In the genomic region with DNA sequence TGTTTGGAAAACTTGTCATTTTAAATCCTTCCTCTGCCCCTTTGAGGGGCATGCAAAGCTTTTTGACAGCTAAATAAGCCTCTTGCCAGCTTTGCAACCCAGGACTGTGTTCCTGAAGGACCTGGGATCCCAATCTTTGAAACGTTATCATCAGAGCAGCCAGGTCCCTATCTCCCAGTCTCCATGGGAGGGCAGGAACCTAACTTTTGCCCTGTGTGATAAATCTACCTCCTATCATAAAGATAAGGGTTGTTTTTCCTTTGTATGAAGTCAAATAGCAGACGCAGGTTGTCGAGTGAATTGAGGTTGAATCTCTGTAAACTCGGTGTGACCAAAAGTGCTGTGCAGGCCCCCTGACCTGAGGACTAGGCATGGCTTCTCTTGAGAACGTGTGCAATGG, we compare ENCODE assay signal across 18 cellular contexts. TPM values are rescaled to one million over a fixed set of nuclear protein-coding genes. Genes with fewer than 3 reads are reported as not detected.
A peak's percentile ranks its signal among the peaks of the same experiment; 100 is the strongest.
DNase-seq lines count a peak whose midpoint lies in the region; ATAC-seq, FAIRE-seq and TF ChIP-seq lines count a peak whose summit lies in the region.
"Had no signal": no experiment of that assay in that cellular context is flagged by ENCODE, and none has a peak within 500 bp of the region (broad histone marks: within the 10 kb centered on the region; RNA-seq: fewer than 3 reads in every experiment).

No MANE protein-coding gene starts in this region.

- no peak for FAIRE-seq in K562 (lab: Jason Lieb, UNC)
- no peak for FAIRE-seq in small intestine (lab: Jason Lieb, UNC)
- no peak for FAIRE-seq in kidney (lab: Jason Lieb, UNC)
- FAIRE-seq: GM12892, H1 had no signal

- H3K27me3 ChIP-seq in K562 (ENCODE audit: control insufficient read depth in 2 of 2, insufficient read depth in 2 of 2, low read length in 2 of 2) (peaks cover 2 to 10% of the 10 kb centered on the region in 2 experiments; a peak in 2 of 5 replicates), mesendoderm (ENCODE audit: insufficient read depth, low read length, poor library complexity) (no peaks in the 10 kb centered on the region), small intestine (ENCODE audit: control insufficient read depth in 2 of 2, insufficient read depth in 2 of 2, low read length in 2 of 2) (no peaks in the 10 kb centered on the region), GM23248 (replicated peaks; ENCODE audit: insufficient read depth) (peaks cover 3% of the 10 kb centered on the region; the same call in 1 of the 2 replicates)
- H3K27me3 ChIP-seq: BLaER1 had no signal

- H3K4ac ChIP-seq in mesendoderm (ENCODE audit: low read depth, low read length), result no peak overlapping the region

- H3K9me3 ChIP-seq in K562 (replicated peaks; ENCODE audit: control insufficient read depth, insufficient read depth, low read depth, low read length) (no peaks in the 10 kb centered on the region), small intestine (ENCODE audit: control insufficient read depth, low read depth) (no peaks in the 10 kb centered on the region), GM23248 (ENCODE audit: low read depth) (no peaks in the 10 kb centered on the region), kidney (ENCODE audit: control insufficient read depth in 1 of 2, low read length in 2 of 2) (no peaks in the 10 kb centered on the region)
- H3K9me3 ChIP-seq: BLaER1 had no signal

- no peaks in the 10 kb centered on the region for H3K9me1 ChIP-seq in K562 (ENCODE audit: control insufficient read depth, insufficient read depth, low read length)

- H2BK15ac ChIP-seq in mesendoderm (replicated peaks; ENCODE audit: low read depth), result no peak overlapping the region

- H3K36me3 ChIP-seq in K562 (ENCODE audit: control insufficient read depth, insufficient read depth, low read length), result no peaks in the 10 kb centered on the region
- no peaks in the 10 kb centered on the region for H3K36me3 ChIP-seq in mesendoderm (ENCODE audit: control insufficient read depth, insufficient read depth, low read length)
- H3K36me3 ChIP-seq in small intestine (ENCODE audit: control insufficient read depth in 2 of 2, insufficient read depth in 2 of 2, low read length in 2 of 2), result no peaks in the 10 kb centered on the region
- H3K36me3 ChIP-seq in GM23248 (ENCODE audit: low read depth), result no peaks in the 10 kb centered on the region
- H3K36me3 ChIP-seq in kidney (ENCODE audit: control insufficient read depth in 1 of 2, insufficient read depth in 2 of 2, low read length in 2 of 2), result no peaks in the 10 kb centered on the region
- H3K36me3 ChIP-seq: BLaER1 had no signal

- intact Hi-C loops in K562 (cut with micrococcal nuclease) (no loop called here), kidney (cut with DNase I) (no loop called here)

- no peak overlapping the region for H2AK5ac ChIP-seq in mesendoderm (ENCODE audit: low read length)

- H3K79me2 ChIP-seq in K562 (ENCODE audit: control insufficient read depth, insufficient read depth, low read length), result no peaks in the 10 kb centered on the region
- no peaks in the 10 kb centered on the region for H3K79me2 ChIP-seq in mesendoderm (ENCODE audit: control insufficient read depth, insufficient read depth, low read length)
- no peaks in the 10 kb centered on the region for H3K79me2 ChIP-seq in GM23248 (ENCODE audit: insufficient read depth)

- no peak overlapping the region for H3K23ac ChIP-seq in mesendoderm (ENCODE audit: low read length)

- H2BK5ac ChIP-seq in mesendoderm (ENCODE audit: low read length), result no peak overlapping the region

- no peak overlapping the region for H3K9ac ChIP-seq in K562 (ENCODE audit: insufficient read depth in 1 of 2, low read depth in 2 of 2, low read length in 2 of 2)
- no peak overlapping the region for H3K9ac ChIP-seq in mesendoderm (ENCODE audit: low read length)
- H3K9ac ChIP-seq in GM23248, result no peak overlapping the region
- no peak overlapping the region for H3K9ac ChIP-seq in kidney (ENCODE audit: low read length in 2 of 2)
- H3K9ac ChIP-seq: BLaER1 had no signal

- H3K4me3 ChIP-seq in K562 (no peak overlapping the region), mesendoderm (ENCODE audit: low read length) (no peak overlapping the region), small intestine (ENCODE audit: low read depth in 1 of 2, low read length in 2 of 2) (no peak overlapping the region), GM23248 (no peak overlapping the region), kidney (ENCODE audit: low read length in 2 of 2) (no peak overlapping the region)
- H3K4me3 ChIP-seq: BLaER1 had no signal

- no peak overlapping the region for H4K8ac ChIP-seq in mesendoderm (ENCODE audit: low read depth, low read length)

- no peaks in the 10 kb centered on the region; the same call in 1 of the 2 replicates for H4K20me1 ChIP-seq in K562 (replicated peaks; ENCODE audit: control insufficient read depth, insufficient read depth, low read length)
- no peaks in the 10 kb centered on the region for H4K20me1 ChIP-seq in GM23248 (ENCODE audit: insufficient read depth)
- H4K20me1 ChIP-seq: BLaER1 had no signal

- 1% methylated on average over 5 of the region's 5 CpGs for WGBS in K562 (ENCODE audit: insufficient coverage, low coverage, missing lambda C conversion rate)
- no CpG with 5 or more reads among the region's 5 CpGs for WGBS in mesendoderm (ENCODE audit: extremely low coverage, insufficient coverage, low lambda C conversion rate)
- WGBS in small intestine, 3 donors, result 15 to 45% (median 29%) methylated on average over 5 of the region's 5 CpGs
- 36 to 37% methylated on average over 5 of the region's 5 CpGs for WGBS in GM23248 (ENCODE audit: low coverage in 1 of 2, low lambda C conversion rate in 2 of 2, missing lambda C conversion rate in 2 of 2), 2 experiments

- H3K18ac ChIP-seq in mesendoderm (ENCODE audit: low read length), result no peak overlapping the region

- no peak overlapping the region for H3K56ac ChIP-seq in mesendoderm (ENCODE audit: low read length)

- POLR2A ChIA-PET in K562 (lab: Yijun Ruan, JAX), result interaction anchor here (0.6 kb wide), 1 partner anchor 321 kb away, joined by 3 read pairs; no protein-coding TSS in a partner anchor

- no peak overlapping the region for H2BK120ac ChIP-seq in mesendoderm (ENCODE audit: low read depth, low read length)

- no peak overlapping the region for H3K27ac ChIP-seq in K562 (ENCODE audit: extremely low read depth, low read depth, low read length)
- no peak overlapping the region for H3K27ac ChIP-seq in mesendoderm (ENCODE audit: low read depth, low read length)
- peak overlapping the region in 1 of 2 donors; percentile 14 for H3K27ac ChIP-seq in small intestine (ENCODE audit: low read depth in 1 of 2, low read length in 1 of 2)
- no peak overlapping the region for H3K27ac ChIP-seq in GM23248
- no peak overlapping the region for H3K27ac ChIP-seq in kidney (ENCODE audit: low read depth in 2 of 2, low read length in 2 of 2)
- H3K27ac ChIP-seq: 22Rv1, BLaER1 had no signal

- no peak for ATAC-seq in K562

- H3K9me2 ChIP-seq in GM23248 (ENCODE audit: insufficient read depth), result no peaks in the 10 kb centered on the region

- no peaks in the 10 kb centered on the region for H3F3A ChIP-seq in GM23248 (ENCODE audit: insufficient read depth)

- H2AFZ ChIP-seq in K562 (ENCODE audit: low read depth, low read length) (no peak overlapping the region), GM23248 (no peak overlapping the region)

- H3K4me2 ChIP-seq in K562 (ENCODE audit: insufficient read depth, low read length) (no peak overlapping the region), mesendoderm (ENCODE audit: low read length) (no peak overlapping the region), GM23248 (ENCODE audit: unreplicated experiment) (no peak overlapping the region)
- H3K4me2 ChIP-seq: BLaER1 had no signal

- H3K4me1 ChIP-seq in K562 (replicated peaks in 1 of 2; ENCODE audit: control insufficient read depth in 2 of 2, insufficient read depth in 2 of 2, low read length in 2 of 2), result peaks cover 7 to 12% of the 10 kb centered on the region in 2 experiments; a peak in 4 of 5 replicates
- peaks cover 2% of the 10 kb centered on the region for H3K4me1 ChIP-seq in mesendoderm (ENCODE audit: control insufficient read depth, low read depth, low read length)
- H3K4me1 ChIP-seq in small intestine (ENCODE audit: control insufficient read depth in 2 of 2, insufficient read depth in 1 of 2, low read depth in 1 of 2, low read length in 1 of 2), result peaks cover 4 to 9% of the 10 kb centered on the region in 2 donors
- no peaks in the 10 kb centered on the region for H3K4me1 ChIP-seq in GM23248 (ENCODE audit: insufficient read depth)
- peaks cover 9 to 14% of the 10 kb centered on the region in 2 donors for H3K4me1 ChIP-seq in kidney (ENCODE audit: control insufficient read depth in 1 of 2, insufficient read depth in 1 of 2, low read depth in 1 of 2, low read length in 2 of 2)
- H3K4me1 ChIP-seq: BLaER1 had no signal

- no peak for TF ChIP-seq EP300 in K562 (IDR thresholded peaks at IDR 0.05; ENCODE audit: low read length)

- H3K79me1 ChIP-seq in mesendoderm (ENCODE audit: low read length), result no peaks in the 10 kb centered on the region

- CTCF ChIA-PET in K562 (lab: Yijun Ruan, JAX; ENCODE audit: low intra/inter-chr PET ratio), result no interaction called here

- H4K5ac ChIP-seq in mesendoderm (ENCODE audit: low read length), result no peak overlapping the region

- BruUV-seq in K562 (replicated peaks; lab: Mats Ljungman, UMichigan), result no TSS peak

- TF ChIP-seq CTCF in GM13976 (IDR thresholded peaks at IDR 0.05; ENCODE audit: borderline replicate concordance, control extremely low read depth, extremely low read depth, insufficient read depth, missing control alignments) (no peak), K562 (IDR thresholded peaks at IDR 0.05 in 2 of 3, conservative IDR thresholded peaks at IDR 0.05 in 1 of 3; ENCODE audit: insufficient read depth in 2 of 3, low read depth in 1 of 3, low read length in 3 of 3) (no peak), kidney (IDR thresholded peaks at IDR 0.05; ENCODE audit: borderline replicate concordance, extremely low read depth, insufficient read depth) (no peak)

- peak; percentile 3 for DNase-seq in GM13976 (ENCODE audit: low spot score)
- DNase-seq in K562 (ENCODE audit: extremely low read depth in 1 of 4, low spot score in 3 of 4), result no peak
- DNase-seq in mesendoderm, result peak; percentile 86
- peak; percentile 71 for DNase-seq in small intestine
- DNase-seq in NCI-H69 (lab: John Stamatoyannopoulos, UW), result no peak
- no peak for DNase-seq in GM23248
- no peak for DNase-seq in kidney
- DNase-seq: CD4-positive, alpha-beta memory T cell; DMS153; DMS79; GDM1; H9; IMR-90; KBM-7 had no signal

- TF ChIP-seq POLR2A in K562 (conservative IDR thresholded peaks at IDR 0.05), result no peak

- in situ Hi-C loops in GM13976 (cut with MboI; ENCODE audit: low sequenced_read_pairs, unreplicated experiment), result no loop called here
- in situ Hi-C loops in K562 (cut with MboI), result no loop called here
- in situ Hi-C loops in GM23248 (cut with MboI), result no loop called here

- TF ChIP-seq RAD21 in K562 (CRISPR knock-in tag; conservative IDR thresholded peaks at IDR 0.05 in 1 of 2, IDR thresholded peaks at IDR 0.05 in 1 of 2), result no peak

RNA-seq across cellular contexts. Expression of a gene that starts 30.1 kb away (rescaled TPM):
- total RNA-seq in K562 (2011; cell fraction: chromatin; rRNA removed; ENCODE audit: low replicate concordance), result 10.1 and 23.4 TPM in 2 replicates
- total RNA-seq in K562 (2011; cell fraction: nucleolus; rRNA removed), result 5.8 and 8.3 TPM in 2 replicates
- 12.3 and 13.7 TPM in 2 replicates for total RNA-seq in K562 (2011; cell fraction: nucleoplasm; rRNA removed)
- total RNA-seq in K562 (2014; rRNA removed), result 45.4 and 58.4 TPM in 2 replicates
- 139 and 156 TPM in 2 replicates for total RNA-seq in K562 (2014; rRNA removed; fragmentation: Illumina TruSeq; extraction: Trizol)
- total RNA-seq in K562 (2015; rRNA removed; fragmentation: Illumina TruSeq; extraction: Trizol), result 127 and 144 TPM in 2 replicates
- 55.5 and 55.6 TPM in 2 replicates for total RNA-seq in K562 (2021)
- 50.8 and 109 TPM in 2 replicates for polyA plus RNA-seq in K562 (2011; rRNA removed)
- 23.2 and 32.3 TPM in 2 replicates for polyA plus RNA-seq in K562 (2011; cell fraction: cytosol; rRNA removed)
- 14.6 and 16.6 TPM in 2 replicates for polyA plus RNA-seq in K562 (2011; cell fraction: nucleus; rRNA removed)
- 93.9 and 153 TPM in 2 replicates for polyA plus RNA-seq in K562 (2012)
- 110 and 111 TPM in 2 replicates for polyA plus RNA-seq in K562 (2014; fragmentation: Illumina TruSeq; extraction: Trizol)
- polyA plus RNA-seq in K562 (2014; fragmentation: Nextera tagmentation; extraction: Ambion mirVana), result 100 to 1,000 TPM; 193 to 250 TPM
- 112 and 134 TPM in 2 replicates for polyA plus RNA-seq in K562 (2014; rRNA removed)
- polyA minus RNA-seq in K562 (2011; rRNA and poly(A)+ RNA removed), result 24.1 and 29.9 TPM in 2 replicates
- polyA minus RNA-seq in K562 (2011; cell fraction: cytosol; rRNA and poly(A)+ RNA removed), result 4.5 and 14.2 TPM in 2 replicates
- polyA minus RNA-seq in K562 (2011; cell fraction: nucleus; rRNA and poly(A)+ RNA removed), result 4.4 and 5.3 TPM in 2 replicates
- polyA plus RNA-seq in mesendoderm (2013, experiment 1 of 2), result 95.7 TPM
- 92.3 TPM for polyA plus RNA-seq in mesendoderm (2013, experiment 2 of 2)
- 100 to 1,000 TPM in 1 of 3 donors, 10 to 100 TPM in 2; 64.8 to 110 (median 74.0) TPM for polyA plus RNA-seq in small intestine
- 20.1 and 24.4 TPM in 2 replicates for total RNA-seq in GM23248 (2014; rRNA removed; shearing (Covaris generic))
- polyA plus RNA-seq in GM23248 (2016; fragmentation: Nextera tagmentation; extraction: Ambion mirVana), result 57.2 and 59.6 TPM in 2 replicates
- total RNA-seq in kidney, result 25.3 TPM
- polyA plus RNA-seq in kidney (ENCODE audit: insufficient read depth, low read depth, low replicate concordance), result 42.2 TPM

Comparison
In these comparisons a context has a peak if more than half of its experiments do, and no peak if none do; other contexts are left out.
1. DNase-seq: peak in GM13976 (single experiment), mesendoderm (single experiment) and small intestine (single experiment); none in K562 (0 of 4), NCI-H69 (single experiment), GM23248 (single experiment) and kidney (single experiment).